In genomic region chr2:218291318-218291933, GRCh38 we compare ENCODE assay signal across 8 cellular contexts. TPM values are rescaled to one million over a fixed set of nuclear protein-coding genes. Genes with fewer than 3 reads are reported as not detected.
A peak's percentile ranks its signal among the peaks of the same experiment; 100 is the strongest.
DNase-seq lines count a peak whose midpoint lies in the region; ATAC-seq, FAIRE-seq and TF ChIP-seq lines count a peak whose summit lies in the region.

No MANE protein-coding gene starts in this region.

- in situ Hi-C loops in KBM-7 (cut with MboI; ENCODE audit: low pct_unique_long_range_greater_than_20kb, low sequenced_read_pairs): loop anchor here (10.0 kb wide), 1 partner anchor 103 kb away; the partner anchor contains the start of gene CTDSP1

- no peak for TF ChIP-seq POLR2A in right lobe of liver (IDR thresholded peaks at IDR 0.05)
- peak in 1 of 4 donors; percentile 17 for TF ChIP-seq POLR2A in upper lobe of left lung (IDR thresholded peaks at IDR 0.05)

- H3K27ac ChIP-seq in AG04450 (ENCODE audit: low read depth, low read length) (peak overlapping the region; percentile 57), right lobe of liver (peak overlapping the region; percentile 95 to 100 (median 99)), upper lobe of left lung (peak overlapping the region; percentile 97 to 100 (median 99))

- no peak for DNase-seq in AG04450 (ENCODE audit: low read depth, low spot score)
- peak; percentile 45 for DNase-seq in KBM-7
- no peak for DNase-seq in bronchial epithelial cell (ENCODE audit: low read depth)
- DNase-seq in right lobe of liver: peak in 1 of 3 donors; percentile 40
- peak in 1 of 2 donors; percentile 67 for DNase-seq in upper lobe of left lung
- no peak for DNase-seq in urothelium cell line (ENCODE audit: low spot score)
- no peak for DNase-seq in 8988T

- TF ChIP-seq CTCF in AG04450 (IDR thresholded peaks at IDR 0.05; ENCODE audit: low read depth, low read length) (no peak), bronchial epithelial cell (IDR thresholded peaks at IDR 0.05; ENCODE audit: insufficient read depth, low read length, severe bottlenecking) (no peak), right lobe of liver (IDR thresholded peaks at IDR 0.05) (no peak), upper lobe of left lung (IDR thresholded peaks at IDR 0.05) (no peak)

- FAIRE-seq in bronchial epithelial cell (lab: Jason Lieb, UNC) (no peak), urothelium cell line (lab: Jason Lieb, UNC) (no peak)

- intact Hi-C loops in right lobe of liver (cut with DNase I): no loop called here

- TF ChIP-seq EP300 in upper lobe of left lung (IDR thresholded peaks at IDR 0.05): no peak

- H3K36me3 ChIP-seq in bronchial epithelial cell (ENCODE audit: control insufficient read depth, insufficient read depth, low read length): no peaks in the 10 kb centered on the region
- H3K36me3 ChIP-seq in right lobe of liver: no peaks in the 10 kb centered on the region
- no peaks in the 10 kb centered on the region for H3K36me3 ChIP-seq in upper lobe of left lung

- H3K27me3 ChIP-seq in AG04450 (ENCODE audit: control insufficient read depth, insufficient read depth, low read length) (no peaks in the 10 kb centered on the region), bronchial epithelial cell (ENCODE audit: control insufficient read depth, insufficient read depth, low read length) (no peaks in the 10 kb centered on the region), right lobe of liver (no peaks in the 10 kb centered on the region), upper lobe of left lung (no peaks in the 10 kb centered on the region)

- ATAC-seq in right lobe of liver (peak; percentile 7 to 26 (median 18)), upper lobe of left lung (ENCODE audit: low FRiP score in 2 of 2) (peak; percentile 0 to 8), GM21723 (IDR thresholded peaks at IDR 0.05; ENCODE audit: unreplicated experiment) (no peak)

- POLR2A ChIA-PET in AG04450 (lab: Yijun Ruan, JAX): interaction anchor here (2.0 kb wide), 1 partner anchor 105 kb away, joined by 6 read pairs; no protein-coding TSS in a partner anchor

- peak overlapping the region; percentile 81 for H3K4me3 ChIP-seq in AG04450 (ENCODE audit: low read depth, low read length)
- peak overlapping the region; percentile 92 for H3K4me3 ChIP-seq in bronchial epithelial cell (ENCODE audit: low read depth, low read length)
- peak overlapping the region; percentile 67 to 96 (median 85) for H3K4me3 ChIP-seq in right lobe of liver
- peak overlapping the region; percentile 80 to 97 (median 88) for H3K4me3 ChIP-seq in upper lobe of left lung

- peaks cover 0 to 73% (median 42%) of the 10 kb centered on the region in 4 donors for H3K4me1 ChIP-seq in right lobe of liver
- peaks cover 67 to 93% (median 85%) of the 10 kb centered on the region in 4 donors for H3K4me1 ChIP-seq in upper lobe of left lung

- 5% methylated on average over 4 of the region's 8 CpGs for WGBS in right lobe of liver (ENCODE audit: insufficient coverage, low coverage, low lambda C conversion rate, missing lambda C conversion rate)
- 22 to 31% methylated on average over 6 to 8 of the region's 8 CpGs for WGBS in upper lobe of left lung, 2 donors

- no peaks in the 10 kb centered on the region for H3K9me3 ChIP-seq in AG04450 (ENCODE audit: control insufficient read depth, insufficient read depth, low read length)
- no peaks in the 10 kb centered on the region for H3K9me3 ChIP-seq in right lobe of liver
- no peaks in the 10 kb centered on the region for H3K9me3 ChIP-seq in upper lobe of left lung

- CTCF ChIA-PET in AG04450 (lab: Charles Lee): interaction anchor here (0.7 to 5.6 kb wide), 6 partner anchors 10 to 175 kb away, joined by 4 to 64 read pairs (median 10); partner anchors contain the start of genes AAMP, CATIP and PNKD

RNA-seq across cellular contexts. Expression of gene TMBIM1, which starts 0.9 kb away (rescaled TPM):
- 91.4 and 105 TPM in 2 replicates for polyA plus RNA-seq in AG04450 (2011; rRNA removed)
- polyA minus RNA-seq in AG04450 (2011; rRNA and poly(A)+ RNA removed): 70.2 and 73.1 TPM in 2 replicates
- total RNA-seq in bronchial epithelial cell: 468 and 656 TPM in 2 replicates
- 100 to 1,000 TPM; 101 to 160 (median 126) TPM for total RNA-seq in right lobe of liver
- total RNA-seq in upper lobe of left lung: 100 to 1,000 TPM; 112 to 359 (median 236) TPM

RNA-seq across cellular contexts. Expression of gene PNKD, which starts 21.1 kb away (rescaled TPM):
- 32.1 and 45.9 TPM in 2 replicates for polyA plus RNA-seq in AG04450 (2011; rRNA removed)
- polyA minus RNA-seq in AG04450 (2011; rRNA and poly(A)+ RNA removed): 12.6 and 18.3 TPM in 2 replicates
- total RNA-seq in bronchial epithelial cell (10.3 and 16.8 TPM in 2 replicates), right lobe of liver (100 to 1,000 TPM in 4 of 6 experiments, 10 to 100 TPM in 2; 78.5 to 137 (median 115) TPM), upper lobe of left lung (100 to 1,000 TPM in 2 of 6 donors, 10 to 100 TPM in 4; 69.8 to 153 (median 87.2) TPM)

RNA-seq across cellular contexts. Expression of gene AAMP, which starts 21.5 kb away (rescaled TPM):
- 51.6 and 55.1 TPM in 2 replicates for polyA plus RNA-seq in AG04450 (2011; rRNA removed)
- polyA minus RNA-seq in AG04450 (2011; rRNA and poly(A)+ RNA removed): 38.3 and 49.8 TPM in 2 replicates
- 205 and 229 TPM in 2 replicates for total RNA-seq in bronchial epithelial cell
- total RNA-seq in right lobe of liver: 10 to 100 TPM; 40.0 to 99.5 (median 45.2) TPM
- 100 to 1,000 TPM in 4 of 6 donors, 10 to 100 TPM in 2; 67.1 to 168 (median 118) TPM for total RNA-seq in upper lobe of left lung

RNA-seq across cellular contexts. Expression of gene GPBAR1, which starts 30.6 kb away (rescaled TPM):
- 0.05 TPM in 1 of 2 replicates, not detected in the other for polyA plus RNA-seq in AG04450 (2011; rRNA removed)
- polyA minus RNA-seq in AG04450 (2011; rRNA and poly(A)+ RNA removed): 0.17 and 0.23 TPM in 2 replicates
- total RNA-seq in bronchial epithelial cell (under 0.01 TPM in 1 of 2 replicates, not detected in the other), right lobe of liver (1 to 10 TPM in 2 of 6 experiments, under 1 TPM in 4; 0.56 to 3.2 (median 0.94) TPM), upper lobe of left lung (1 to 10 TPM in 5 of 6 donors, under 1 TPM in 1; 0.33 to 6.4 (median 4.1) TPM)
